1 cellular context compared by ENCODE assay signal in genomic region chr5:102858221-102858620, GRCh38.
TF ChIP-seq lines count a peak whose summit lies in the region.

No MANE protein-coding gene starts in this region.

TF ChIP-seq in SK-N-SH, 30 proteins besides CTCF, POLR2A, EP300 and RAD21 (continued from another document):
- TF ChIP-seq PBX3 (IDR thresholded peaks at IDR 0.05), result no peak
- TF ChIP-seq FOSL2 (IDR thresholded peaks at IDR 0.05; ENCODE audit: borderline replicate concordance, low read depth), result no peak
- no peak for TF ChIP-seq GABPA (IDR thresholded peaks at IDR 0.05; ENCODE audit: low read depth)
- no peak for TF ChIP-seq JUND (IDR thresholded peaks at IDR 0.05)
- TF ChIP-seq GATA2 (CRISPR knock-in tag; IDR thresholded peaks at IDR 0.05), result no peak
- TF ChIP-seq SIN3A (IDR thresholded peaks at IDR 0.05; ENCODE audit: borderline replicate concordance, low read depth, low read length), result no peak
